28 cellular contexts compared by ENCODE assay signal in genomic region chr15:63793046-63793483, GRCh38. TPM values are rescaled to one million over a fixed set of nuclear protein-coding genes. Genes with fewer than 3 reads are reported as not detected.
DNase-seq lines count a peak whose midpoint lies in the region; ATAC-seq and TF ChIP-seq lines count a peak whose summit lies in the region.
"Had no signal": no experiment of that assay in that cellular context is flagged by ENCODE, and none has a peak within 500 bp of the region (broad histone marks: within the 10 kb centered on the region; RNA-seq: fewer than 3 reads in every experiment).

No MANE protein-coding gene starts in this region.

- H3K79me2 ChIP-seq in smooth muscle cell (ENCODE audit: low read depth): peaks cover 54% of the 10 kb centered on the region

- intact Hi-C loops in left ventricle myocardium superior (cut with micrococcal nuclease) (no loop called here), sciatic nerve (cut with DNase I) (no loop called here)

- H3F3A ChIP-seq in smooth muscle cell (ENCODE audit: low read depth): no peaks in the 10 kb centered on the region

- peaks cover 0 to 19% of the 10 kb centered on the region in 2 donors for H3K4me1 ChIP-seq in right atrium auricular region
- no peaks in the 10 kb centered on the region for H3K4me1 ChIP-seq in smooth muscle cell (ENCODE audit: low read depth)
- H3K4me1 ChIP-seq: BE2C had no signal

- H3K27ac ChIP-seq in right atrium auricular region (no peak overlapping the region), smooth muscle cell (ENCODE audit: low read depth) (peak overlapping the region; percentile 62)
- H3K27ac ChIP-seq: GM23248, KMS-11, RWPE1 had no signal

- H3K9ac ChIP-seq in smooth muscle cell (ENCODE audit: low read depth): no peak overlapping the region
- H3K9ac ChIP-seq: GM23248, KMS-11 had no signal

- peaks cover 93% of the 10 kb centered on the region for H4K20me1 ChIP-seq in smooth muscle cell (ENCODE audit: low read depth)

- H3K4me3 ChIP-seq in right atrium auricular region (no peak overlapping the region), smooth muscle cell (no peak overlapping the region)
- H3K4me3 ChIP-seq: GM23248 had no signal

- no peak overlapping the region for H3K4me2 ChIP-seq in smooth muscle cell
- H3K4me2 ChIP-seq: KMS-11 had no signal

- H3K27me3 ChIP-seq in right atrium auricular region (no peaks in the 10 kb centered on the region), smooth muscle cell (ENCODE audit: low read depth) (no peaks in the 10 kb centered on the region)
- H3K27me3 ChIP-seq: BE2C had no signal

- WGBS in smooth muscle cell (ENCODE audit: low lambda C conversion rate): 79% methylated on average over 6 of the region's 6 CpGs

- no peak overlapping the region for H2AFZ ChIP-seq in smooth muscle cell (ENCODE audit: low read depth)
- H2AFZ ChIP-seq: GM23248 had no signal

- ATAC-seq in left ventricle myocardium superior (peak; percentile 25), HG03095 (IDR thresholded peaks at IDR 0.05; ENCODE audit: unreplicated experiment) (no peak), sciatic nerve (no peak), HG02678 (IDR thresholded peaks at IDR 0.05; ENCODE audit: unreplicated experiment) (no peak)
- ATAC-seq: Panc1 had no signal

- DNase-seq in left ventricle myocardium superior (no peak), right atrium auricular region (ENCODE audit: low spot score) (no peak), islet precursor cell (peak; percentile 57), smooth muscle cell (lab: John Stamatoyannopoulos, UW; ENCODE audit: unreplicated experiment) (no peak), sciatic nerve (ENCODE audit: low spot score) (no peak)
- DNase-seq: 8988T, ACHN, BE2C, Calu3, DMS153, DND-41, H7, IMR-90, MM.1S, NCI-H1048, NCI-H1417 treated with DMSO at 0.1 percent for 48 hours, NCI-H1694 treated with DMSO at 0.1 percent for 48 hours, NCI-H2081, NCI-H226, NCI-H510A, NCI-H69, SHP77 had no signal

- H3K36me3 ChIP-seq in right atrium auricular region (no peaks in the 10 kb centered on the region), smooth muscle cell (ENCODE audit: low read depth) (no peaks in the 10 kb centered on the region)
- H3K36me3 ChIP-seq: BE2C had no signal

- no peak for TF ChIP-seq CTCF in right atrium auricular region (IDR thresholded peaks at IDR 0.05)
- no peak for TF ChIP-seq CTCF in smooth muscle cell (IDR thresholded peaks at IDR 0.05; ENCODE audit: borderline replicate concordance, insufficient read depth, poor library complexity, severe bottlenecking)

- H3K9me3 ChIP-seq in right atrium auricular region (no peaks in the 10 kb centered on the region), smooth muscle cell (replicated peaks; ENCODE audit: low read depth) (no peaks in the 10 kb centered on the region)

RNA-seq across cellular contexts. Expression of gene HERC1, which starts 40.7 kb away (rescaled TPM):
- total RNA-seq in left ventricle myocardium superior (71.4 TPM), right atrium auricular region (100 to 1,000 TPM in 1 of 2 donors, 10 to 100 TPM in 1; 96.9 to 120 TPM), smooth muscle cell (87.3 and 89.0 TPM in 2 replicates), sciatic nerve (160 TPM)
- polyA plus RNA-seq in smooth muscle cell: 14.1 and 24.3 TPM in 2 replicates
